33 cellular contexts compared by ENCODE assay signal in genomic region chr15:76313731-76314130, GRCh38. TPM values are rescaled to one million over a fixed set of nuclear protein-coding genes. Genes with fewer than 3 reads are reported as not detected.
DNase-seq lines count a peak whose midpoint lies in the region; ATAC-seq, FAIRE-seq and TF ChIP-seq lines count a peak whose summit lies in the region.
"Had no signal": no experiment of that assay in that cellular context is flagged by ENCODE, and none has a peak within 500 bp of the region (broad histone marks: within the 10 kb centered on the region; RNA-seq: fewer than 3 reads in every experiment).

No MANE protein-coding gene starts in this region.

- peaks cover 5% of the 10 kb centered on the region; the same call in 2 of the 3 replicates for H3K36me3 ChIP-seq in K562 (ENCODE audit: control insufficient read depth, insufficient read depth, low read length)
- H3K36me3 ChIP-seq: cardiac muscle cell had no signal

- H3K4me3 Mint-ChIP-seq in CD4-positive, alpha-beta T cell = peak overlapping the region; percentile 49
- peak overlapping the region; percentile 33 to 60 (median 38) for H3K4me3 Mint-ChIP-seq in nephron
- H3K4me3 Mint-ChIP-seq in activated CD4-positive, alpha-beta memory T cell treated with anti-CD3 and anti-CD28 coated beads, Interleukin-2, amount 10 ng/mL, durations not matched to agents 7 days and 5 days = no peak overlapping the region
- H3K4me3 Mint-ChIP-seq: activated CD4-positive, alpha-beta T cell treated with anti-CD3 and anti-CD28 coated beads, Interleukin-2, amount 10 ng/mL, durations not matched to agents 24 days and 14 days; endodermal cell; nephron progenitor cell; stimulated activated naive B cell treated with anti-CD40 and anti-IgM and Interleukin-4, amounts not matched to agents 10 μg/mL and 1 μg/mL and 100 μg/mL, for 72 hours; T-helper 2 cell treated with Interferon-gamma antibody and Interleukin-4, amounts not matched to agents 5 μg/mL and 100 μg/mL, for 36 hours had no signal

- H3K79me2 ChIP-seq in K562 (ENCODE audit: control insufficient read depth, insufficient read depth, low read length) = peaks cover 29% of the 10 kb centered on the region
- H3K79me2 ChIP-seq: parathyroid adenoma had no signal

- BruUV-seq in K562 (replicated peaks; lab: Mats Ljungman, UMichigan) = no TSS peak

- CTCF ChIA-PET in CD4-positive, alpha-beta T cell (lab: Charles Lee) = no interaction called here
- CTCF ChIA-PET in K562 (lab: Yijun Ruan, JAX; ENCODE audit: low intra/inter-chr PET ratio) = no interaction called here
- CTCF ChIA-PET in activated CD4-positive, alpha-beta memory T cell treated with anti-CD3 and anti-CD28 coated beads, Interleukin-2, amount 10 ng/mL, durations not matched to agents 7 days and 5 days (lab: Charles Lee) = interaction anchor here (0.6 kb wide), 1 partner anchor 52 kb away, joined by 4 read pairs; no protein-coding TSS in a partner anchor

- no peak for DNase-seq in CD4-positive, alpha-beta T cell
- DNase-seq in LoVo (ENCODE audit: low spot score) (peak; percentile 48), K562 (ENCODE audit: extremely low read depth in 1 of 4, low spot score in 3 of 4) (peak in 3 of 4 experiments; percentile 30 to 70 (median 62)), AG08396 (ENCODE audit: low spot score) (no peak), NCI-H146 treated with DMSO at 0.1 percent for 48 hours (lab: John Stamatoyannopoulos, UW; ENCODE audit: unreplicated experiment) (no peak)
- no peak for DNase-seq in activated CD4-positive, alpha-beta memory T cell treated with anti-CD3 and anti-CD28 coated beads, Interleukin-2, amount 10 ng/mL, durations not matched to agents 7 days and 5 days
- DNase-seq: activated CD4-positive, alpha-beta T cell treated with anti-CD3 and anti-CD28 coated beads, Interleukin-2, amount 10 ng/mL, durations not matched to agents 24 days and 14 days; anterior cingulate cortex; C1 segment of cervical spinal cord; cortex of kidney; DMS153; endodermal cell; kidney; NCI-H1092 treated with DMSO at 0.1 percent for 48 hours; NCI-H2029 treated with DMSO at 0.1 percent for 48 hours; NCI-H446 treated with DMSO at 0.1 percent for 48 hours; nephron progenitor cell; right cardiac atrium; SK-N-SH; stimulated activated CD4-positive, alpha-beta T cell treated with anti-CD3 and anti-CD28 coated beads, Interleukin-12 subunit alpha, Interleukin-12 subunit beta, amount 100 ng/mL, for 4 hours; stimulated activated CD4-positive, alpha-beta T cell treated with anti-CD3 and anti-CD28 coated beads, Interleukin-4, amount 100 ng/mL, for 24 hours; stimulated activated naive B cell treated with anti-CD40 and anti-IgM and Interleukin-4, amounts not matched to agents 10 μg/mL and 1 μg/mL and 100 μg/mL, for 72 hours; WERI-Rb-1 had no signal

- peaks cover 23 to 29% of the 10 kb centered on the region in 2 experiments for H3K4me1 ChIP-seq in K562 (replicated peaks in 1 of 2; ENCODE audit: control insufficient read depth in 2 of 2, insufficient read depth in 2 of 2, low read length in 2 of 2)
- H3K4me1 ChIP-seq: parathyroid adenoma had no signal

- H3K9me1 ChIP-seq in K562 (ENCODE audit: control insufficient read depth, insufficient read depth, low read length) = no peaks in the 10 kb centered on the region

- in situ Hi-C loops in K562 (cut with MboI) = no loop called here

- H3K27ac Mint-ChIP-seq in CD4-positive, alpha-beta T cell = no peak overlapping the region
- peak overlapping the region in 2 of 3 experiments; percentile 48 to 61 for H3K27ac Mint-ChIP-seq in nephron
- no peak overlapping the region for H3K27ac Mint-ChIP-seq in activated CD4-positive, alpha-beta memory T cell treated with anti-CD3 and anti-CD28 coated beads, Interleukin-2, amount 10 ng/mL, durations not matched to agents 7 days and 5 days
- H3K27ac Mint-ChIP-seq: activated CD4-positive, alpha-beta T cell treated with anti-CD3 and anti-CD28 coated beads, Interleukin-2, amount 10 ng/mL, durations not matched to agents 24 days and 14 days; activated naive CD4-positive, alpha-beta T cell treated with anti-CD3 and anti-CD28 coated beads, Interleukin-2, amount 50 U/mL, for 24 hours; activated T-helper 1 cell treated with anti-CD3 and anti-CD28 coated beads, Interleukin-12 subunit alpha, Interleukin-12 subunit beta, Interleukin-2, Interleukin-4 antibody, amounts not matched to agents 30 ng/mL and 10 ng/mL and 1 ng/mL, durations not matched to agents 14 hours and 24 hours and 36 hours; nephron progenitor cell; stimulated activated naive B cell treated with anti-CD40 and anti-IgM and Interleukin-4, amounts not matched to agents 10 μg/mL and 1 μg/mL and 100 μg/mL, for 72 hours; T-helper 2 cell treated with Interferon-gamma antibody and Interleukin-4, amounts not matched to agents 5 μg/mL and 100 μg/mL, for 36 hours had no signal

- no peak for TF ChIP-seq CTCF in CD4-positive, alpha-beta T cell (IDR thresholded peaks at IDR 0.05)
- no peak for TF ChIP-seq CTCF in K562 (IDR thresholded peaks at IDR 0.05 in 2 of 3, conservative IDR thresholded peaks at IDR 0.05 in 1 of 3; ENCODE audit: insufficient read depth in 2 of 3, low read depth in 1 of 3, low read length in 3 of 3)
- no peak for TF ChIP-seq CTCF in nephron (IDR thresholded peaks at IDR 0.05; ENCODE audit: unreplicated experiment in 3 of 3)

- H3K27ac ChIP-seq in CD4-positive, alpha-beta T cell (ENCODE audit: low read depth, low read length) = no peak overlapping the region
- H3K27ac ChIP-seq in K562 (ENCODE audit: extremely low read depth, low read depth, low read length) = peak overlapping the region; percentile 68
- H3K27ac ChIP-seq: cardiac muscle cell, parathyroid adenoma, WERI-Rb-1 had no signal

- TF ChIP-seq RAD21 in K562 (CRISPR knock-in tag; conservative IDR thresholded peaks at IDR 0.05 in 1 of 2, IDR thresholded peaks at IDR 0.05 in 1 of 2) = no peak

- H3K9me3 ChIP-seq in CD4-positive, alpha-beta T cell (ENCODE audit: control insufficient read depth, low read length) = no peaks in the 10 kb centered on the region
- no peaks in the 10 kb centered on the region for H3K9me3 ChIP-seq in K562 (replicated peaks; ENCODE audit: control insufficient read depth, insufficient read depth, low read depth, low read length)
- H3K9me3 ChIP-seq: SK-N-SH had no signal

- no peaks in the 10 kb centered on the region for H3K27me3 Mint-ChIP-seq in CD4-positive, alpha-beta T cell
- peaks cover 4% of the 10 kb centered on the region for H3K27me3 Mint-ChIP-seq in nephron (ENCODE audit: low read depth)
- H3K27me3 Mint-ChIP-seq in activated CD4-positive, alpha-beta memory T cell treated with anti-CD3 and anti-CD28 coated beads, Interleukin-2, amount 10 ng/mL, durations not matched to agents 7 days and 5 days = peaks cover 5% of the 10 kb centered on the region
- H3K27me3 Mint-ChIP-seq: activated naive CD4-positive, alpha-beta T cell treated with anti-CD3 and anti-CD28 coated beads, Interleukin-2, amount 50 U/mL, for 24 hours had no signal

- POLR2A ChIA-PET in CD4-positive, alpha-beta T cell (lab: Charles Lee) = no interaction called here
- POLR2A ChIA-PET in K562 (lab: Yijun Ruan, JAX) = interaction anchor here (0.5 to 2.1 kb wide), 6 partner anchors 13 to 142 kb away, joined by 3 to 16 read pairs (median 4); partner anchors contain the start of gene ISL2
- POLR2A ChIA-PET in activated CD4-positive, alpha-beta memory T cell treated with anti-CD3 and anti-CD28 coated beads, Interleukin-2, amount 10 ng/mL, durations not matched to agents 7 days and 5 days (lab: Charles Lee) = interaction anchor here (1.1 kb wide), 1 partner anchor 10 kb away, joined by 6 read pairs; no protein-coding TSS in a partner anchor

- H3K4me3 ChIP-seq in K562 = no peak overlapping the region
- H3K4me3 ChIP-seq: cardiac muscle cell had no signal

- peak overlapping the region; percentile 64 for H3K4me2 ChIP-seq in K562 (ENCODE audit: insufficient read depth, low read length)
- H3K4me2 ChIP-seq: SK-N-SH had no signal

- TF ChIP-seq POLR2A in K562 (conservative IDR thresholded peaks at IDR 0.05) (no peak), GM18505 (IDR thresholded peaks at IDR 0.05; ENCODE audit: borderline replicate concordance, extremely low read depth, insufficient read depth, insufficient read length) (no peak)

- H2AFZ ChIP-seq in K562 (ENCODE audit: low read depth, low read length) = peak overlapping the region; percentile 98
- H2AFZ ChIP-seq: parathyroid adenoma had no signal

- H3K9me3 Mint-ChIP-seq in CD4-positive, alpha-beta T cell = no peaks in the 10 kb centered on the region
- H3K9me3 Mint-ChIP-seq in nephron = no peaks in the 10 kb centered on the region
- no peaks in the 10 kb centered on the region for H3K9me3 Mint-ChIP-seq in activated CD4-positive, alpha-beta memory T cell treated with anti-CD3 and anti-CD28 coated beads, Interleukin-2, amount 10 ng/mL, durations not matched to agents 7 days and 5 days
- H3K9me3 Mint-ChIP-seq: activated CD4-positive, alpha-beta T cell treated with anti-CD3 and anti-CD28 coated beads, Interleukin-2, amount 10 ng/mL, durations not matched to agents 24 days and 14 days; activated naive CD4-positive, alpha-beta T cell treated with anti-CD3 and anti-CD28 coated beads, Interleukin-2, amount 50 U/mL, for 24 hours; activated T-helper 1 cell treated with anti-CD3 and anti-CD28 coated beads, Interleukin-12 subunit alpha, Interleukin-12 subunit beta, Interleukin-2, Interleukin-4 antibody, amounts not matched to agents 30 ng/mL and 10 ng/mL and 1 ng/mL, durations not matched to agents 14 hours and 24 hours and 36 hours; stimulated activated naive B cell treated with anti-CD40 and anti-IgM and Interleukin-4, amounts not matched to agents 10 μg/mL and 1 μg/mL and 100 μg/mL, for 72 hours; T-helper 2 cell treated with Interferon-gamma antibody and Interleukin-4, amounts not matched to agents 5 μg/mL and 100 μg/mL, for 36 hours had no signal

- H3K9ac ChIP-seq in K562 (ENCODE audit: insufficient read depth in 1 of 2, low read depth in 2 of 2, low read length in 2 of 2) = peak overlapping the region; percentile 47 to 80; a peak in 3 of 4 replicates
- H3K9ac ChIP-seq: parathyroid adenoma, SK-N-SH had no signal

- no peaks in the 10 kb centered on the region; the same call in 1 of the 2 replicates for H4K20me1 ChIP-seq in K562 (replicated peaks; ENCODE audit: control insufficient read depth, insufficient read depth, low read length)

- peak; percentile 52 for FAIRE-seq in K562 (lab: Jason Lieb, UNC)
- FAIRE-seq: G401.6, kidney had no signal

- ATAC-seq in CD4-positive, alpha-beta T cell (ENCODE audit: poor library complexity) = no peak
- ATAC-seq in K562 (peak; percentile 25), GM18505 (IDR thresholded peaks at IDR 0.05; ENCODE audit: unreplicated experiment) (no peak)
- ATAC-seq: right cardiac atrium; stimulated activated naive B cell treated with anti-CD40 and anti-IgM and Interleukin-4, amounts not matched to agents 10 μg/mL and 1 μg/mL and 100 μg/mL, for 72 hours had no signal

- H3K27me3 ChIP-seq in CD4-positive, alpha-beta T cell (ENCODE audit: control insufficient read depth, insufficient read depth, low read length) = no peaks in the 10 kb centered on the region
- H3K27me3 ChIP-seq in K562 (ENCODE audit: control insufficient read depth in 2 of 2, insufficient read depth in 2 of 2, low read length in 2 of 2) = no peaks in the 10 kb centered on the region
- H3K27me3 ChIP-seq: cardiac muscle cell had no signal

- H3K36me3 Mint-ChIP-seq in CD4-positive, alpha-beta T cell (ENCODE audit: low read depth) = no peaks in the 10 kb centered on the region
- peaks cover 4% of the 10 kb centered on the region for H3K36me3 Mint-ChIP-seq in nephron (ENCODE audit: low read depth)
- H3K36me3 Mint-ChIP-seq in activated CD4-positive, alpha-beta memory T cell treated with anti-CD3 and anti-CD28 coated beads, Interleukin-2, amount 10 ng/mL, durations not matched to agents 7 days and 5 days (ENCODE audit: low read depth) = peaks cover 3% of the 10 kb centered on the region
- H3K36me3 Mint-ChIP-seq: activated naive CD4-positive, alpha-beta T cell treated with anti-CD3 and anti-CD28 coated beads, Interleukin-2, amount 50 U/mL, for 24 hours had no signal

- WGBS in K562 (ENCODE audit: insufficient coverage, low coverage, missing lambda C conversion rate) = 9% methylated on average over 5 of the region's 5 CpGs

- TF ChIP-seq EP300 in K562 (IDR thresholded peaks at IDR 0.05; ENCODE audit: low read length) = no peak

- intact Hi-C loops in CD4-positive, alpha-beta T cell (cut with DNase I, micrococcal nuclease) = no loop called here
- intact Hi-C loops in K562 (cut with micrococcal nuclease) = no loop called here

- H3K4me1 Mint-ChIP-seq in CD4-positive, alpha-beta T cell (ENCODE audit: low read depth) = peaks cover 21% of the 10 kb centered on the region
- H3K4me1 Mint-ChIP-seq in nephron = peaks cover 18% of the 10 kb centered on the region
- peaks cover 25% of the 10 kb centered on the region for H3K4me1 Mint-ChIP-seq in activated CD4-positive, alpha-beta memory T cell treated with anti-CD3 and anti-CD28 coated beads, Interleukin-2, amount 10 ng/mL, durations not matched to agents 7 days and 5 days

RNA-seq across cellular contexts. Expression of gene ETFA, which starts 2.5 kb away (rescaled TPM):
- total RNA-seq in CD4-positive, alpha-beta T cell = 10 to 100 TPM; 11.4 to 15.2 TPM
- total RNA-seq in K562 (2011; cell fraction: chromatin; rRNA removed; ENCODE audit: low replicate concordance) = 146 and 261 TPM in 2 replicates
- 96.2 and 100 TPM in 2 replicates for total RNA-seq in K562 (2011; cell fraction: nucleolus; rRNA removed)
- total RNA-seq in K562 (2011; cell fraction: nucleoplasm; rRNA removed) = 157 and 209 TPM in 2 replicates
- 161 and 191 TPM in 2 replicates for total RNA-seq in K562 (2014; rRNA removed)
- total RNA-seq in K562 (2014; rRNA removed; fragmentation: Illumina TruSeq; extraction: Trizol) = 312 and 341 TPM in 2 replicates
- total RNA-seq in K562 (2015; rRNA removed; fragmentation: Illumina TruSeq; extraction: Trizol) = 210 and 240 TPM in 2 replicates
- total RNA-seq in K562 (2021) = 258 and 263 TPM in 2 replicates
- 394 and 543 TPM in 2 replicates for polyA plus RNA-seq in K562 (2011; rRNA removed)
- 152 and 278 TPM in 2 replicates for polyA plus RNA-seq in K562 (2011; cell fraction: cytosol; rRNA removed)
- 72.1 and 126 TPM in 2 replicates for polyA plus RNA-seq in K562 (2011; cell fraction: nucleus; rRNA removed)
- 193 and 269 TPM in 2 replicates for polyA plus RNA-seq in K562 (2012)
- 232 and 238 TPM in 2 replicates for polyA plus RNA-seq in K562 (2014; fragmentation: Illumina TruSeq; extraction: Trizol)
- polyA plus RNA-seq in K562 (2014; fragmentation: Nextera tagmentation; extraction: Ambion mirVana) = 100 to 1,000 TPM; 130 to 134 TPM
- 200 and 253 TPM in 2 replicates for polyA plus RNA-seq in K562 (2014; rRNA removed)
- 348 and 381 TPM in 2 replicates for polyA minus RNA-seq in K562 (2011; rRNA and poly(A)+ RNA removed)
- 108 and 109 TPM in 2 replicates for polyA minus RNA-seq in K562 (2011; cell fraction: cytosol; rRNA and poly(A)+ RNA removed)
- polyA minus RNA-seq in K562 (2011; cell fraction: nucleus; rRNA and poly(A)+ RNA removed) = 49.1 and 73.3 TPM in 2 replicates
- total RNA-seq in activated CD4-positive, alpha-beta memory T cell treated with anti-CD3 and anti-CD28 coated beads, Interleukin-2, amount 10 ng/mL, durations not matched to agents 7 days and 5 days = 100 to 1,000 TPM; 109 to 112 TPM

RNA-seq across cellular contexts. Expression of gene ISL2, which starts 22.8 kb away (rescaled TPM):
- not detected for total RNA-seq in CD4-positive, alpha-beta T cell
- 15.2 and 35.8 TPM in 2 replicates for total RNA-seq in K562 (2011; cell fraction: chromatin; rRNA removed; ENCODE audit: low replicate concordance)
- total RNA-seq in K562 (2011; cell fraction: nucleolus; rRNA removed) = 27.8 and 28.4 TPM in 2 replicates
- 14.1 and 16.9 TPM in 2 replicates for total RNA-seq in K562 (2011; cell fraction: nucleoplasm; rRNA removed)
- 15.7 and 16.7 TPM in 2 replicates for total RNA-seq in K562 (2014; rRNA removed)
- 2.9 and 3.4 TPM in 2 replicates for total RNA-seq in K562 (2014; rRNA removed; fragmentation: Illumina TruSeq; extraction: Trizol)
- total RNA-seq in K562 (2015; rRNA removed; fragmentation: Illumina TruSeq; extraction: Trizol) = 4.7 and 4.8 TPM in 2 replicates
- 17.6 and 23.7 TPM in 2 replicates for total RNA-seq in K562 (2021)
- polyA plus RNA-seq in K562 (2011; rRNA removed) = 4.0 and 5.7 TPM in 2 replicates
- 11.2 and 13.3 TPM in 2 replicates for polyA plus RNA-seq in K562 (2011; cell fraction: cytosol; rRNA removed)
- 44.7 and 63.1 TPM in 2 replicates for polyA plus RNA-seq in K562 (2011; cell fraction: nucleus; rRNA removed)
- polyA plus RNA-seq in K562 (2012) = 7.7 and 17.9 TPM in 2 replicates
- 4.0 and 9.0 TPM in 2 replicates for polyA plus RNA-seq in K562 (2014; fragmentation: Illumina TruSeq; extraction: Trizol)
- under 1 TPM; 0.15 to 0.35 TPM for polyA plus RNA-seq in K562 (2014; fragmentation: Nextera tagmentation; extraction: Ambion mirVana)
- 16.7 and 17.0 TPM in 2 replicates for polyA plus RNA-seq in K562 (2014; rRNA removed)
- polyA minus RNA-seq in K562 (2011; rRNA and poly(A)+ RNA removed) = 3.1 and 3.9 TPM in 2 replicates
- polyA minus RNA-seq in K562 (2011; cell fraction: cytosol; rRNA and poly(A)+ RNA removed) = 4.4 and 9.8 TPM in 2 replicates
- 16.2 and 19.0 TPM in 2 replicates for polyA minus RNA-seq in K562 (2011; cell fraction: nucleus; rRNA and poly(A)+ RNA removed)
- 1 to 10 TPM; 3.7 TPM for total RNA-seq in activated CD4-positive, alpha-beta memory T cell treated with anti-CD3 and anti-CD28 coated beads, Interleukin-2, amount 10 ng/mL, durations not matched to agents 7 days and 5 days
- total RNA-seq: cardiac muscle cell, lower leg skin, right cardiac atrium, temporal lobe had no signal
- polyA plus RNA-seq: cardiac muscle cell had no signal

Comparison
In these comparisons a context has a peak if more than half of its experiments do, and no peak if none do; other contexts are left out.
1. DNase-seq: peak in LoVo (single experiment) and K562 (3 of 4); none in CD4-positive, alpha-beta T cell (0 of 10), AG08396 (single experiment), activated CD4-positive, alpha-beta memory T cell treated with anti-CD3 and anti-CD28 coated beads, Interleukin-2, amount 10 ng/mL, durations not matched to agents 7 days and 5 days (single experiment) and NCI-H146 treated with DMSO at 0.1 percent for 48 hours (single experiment).
2. H3K27ac Mint-ChIP-seq: peak in nephron (2 of 3); none in CD4-positive, alpha-beta T cell (single experiment) and activated CD4-positive, alpha-beta memory T cell treated with anti-CD3 and anti-CD28 coated beads, Interleukin-2, amount 10 ng/mL, durations not matched to agents 7 days and 5 days (single experiment).
3. RNA of gene ETFA, which starts 2.5 kb away (total RNA-seq): 96.2 to 341 TPM in K562 and 109 to 112 TPM in activated CD4-positive, alpha-beta memory T cell treated with anti-CD3 and anti-CD28 coated beads, Interleukin-2, amount 10 ng/mL, durations not matched to agents 7 days and 5 days; 11.4 to 15.2 TPM in CD4-positive, alpha-beta T cell; every median in the first group is over 4 times any median in the second.